ENCODE assay signal across 8 cellular contexts in genomic region chr7:98106647-98107312, GRCh38. TPM values are rescaled to one million over a fixed set of nuclear protein-coding genes. Genes with fewer than 3 reads are reported as not detected.
A peak's percentile ranks its signal among the peaks of the same experiment; 100 is the strongest.
DNase-seq lines count a peak whose midpoint lies in the region; ATAC-seq and TF ChIP-seq lines count a peak whose summit lies in the region.

TSS of gene LMTK2 (plus strand) at chr7:98106862. CDS start at chr7:98107178, 316 bp downstream.

- ATAC-seq in GM21515 (IDR thresholded peaks at IDR 0.05; ENCODE audit: unreplicated experiment), result peak; percentile 99

- peak within 1 kb of the TSS; percentile 74 for H3K4me3 ChIP-seq in epithelial cell of esophagus (ENCODE audit: low read length)

- TF ChIP-seq CTCF in epithelial cell of esophagus (IDR thresholded peaks at IDR 0.05; ENCODE audit: insufficient read depth, low read depth, low read length, missing control alignments), result peak; percentile 80

- DNase-seq in DMS114 treated with DMSO at 0.1 percent for 48 hours (lab: John Stamatoyannopoulos, UW; ENCODE audit: unreplicated experiment) (peak; percentile 66), HuH-7.5 (ENCODE audit: low spot score) (peak; percentile 76), OCI-M1 (lab: John Stamatoyannopoulos, UW) (peak; percentile 98), activated T-cell treated with anti-CD3 and anti-CD28 coated beads for 24 hours (ENCODE audit: low read depth) (peak; percentile 96), epithelial cell of esophagus (ENCODE audit: low read depth) (peak; percentile 92), mucosa of gallbladder (ENCODE audit: low spot score) (peak; percentile 97)
- DNase-seq in stimulated activated CD8-positive, alpha-beta memory T cell treated with anti-CD3 and anti-CD28 coated beads, Interleukin-4, amount 100 ng/mL, for 4 hours (ENCODE audit: low read depth in 2 of 2, low spot score in 1 of 2), result peak; percentile 88 to 96

RNA-seq across cellular contexts. Expression of gene LMTK2, which starts in this region (rescaled TPM):
- 31.2 TPM for total RNA-seq in mucosa of gallbladder

Comparison
In these comparisons a context has a peak if more than half of its experiments do, and no peak if none do; other contexts are left out.
1. Peak in every context shown above with its lines: DNase-seq, ATAC-seq and H3K4me3 ChIP-seq.